Comparison of ENCODE assay signal across 24 cellular contexts in genomic region chr1:110186558-110186957, GRCh38. TPM values are rescaled to one million over a fixed set of nuclear protein-coding genes. Genes with fewer than 3 reads are reported as not detected.
DNase-seq lines count a peak whose midpoint lies in the region; ATAC-seq and TF ChIP-seq lines count a peak whose summit lies in the region.
"Had no signal": no experiment of that assay in that cellular context is flagged by ENCODE, and none has a peak within 500 bp of the region (broad histone marks: within the 10 kb centered on the region; RNA-seq: fewer than 3 reads in every experiment).

No MANE protein-coding gene starts in this region.

- no peaks in the 10 kb centered on the region for H3K36me3 Mint-ChIP-seq in mesothelial cell of epicardium
- no peaks in the 10 kb centered on the region for H3K36me3 Mint-ChIP-seq in type B pancreatic cell
- H3K36me3 Mint-ChIP-seq in stimulated activated memory B cell treated with anti-CD40 and anti-IgM and Interleukin-4, amounts not matched to agents 10 μg/mL and 1 μg/mL and 100 μg/mL, for 72 hours, result no peaks in the 10 kb centered on the region
- H3K36me3 Mint-ChIP-seq: CD4-positive, CD25-positive, alpha-beta regulatory T cell; neural progenitor cell; stimulated activated naive B cell treated with anti-CD40 and anti-IgM and Interleukin-4, amounts not matched to agents 10 μg/mL and 1 μg/mL and 100 μg/mL, for 72 hours had no signal

- no peak for ATAC-seq in stimulated activated memory B cell treated with anti-CD40 and anti-IgM and Interleukin-4, amounts not matched to agents 10 μg/mL and 1 μg/mL and 100 μg/mL, for 72 hours
- no peak for ATAC-seq in HG03520 (IDR thresholded peaks at IDR 0.05; ENCODE audit: unreplicated experiment)
- ATAC-seq: psoas muscle; stimulated activated naive B cell treated with anti-CD40 and anti-IgM and Interleukin-4, amounts not matched to agents 10 μg/mL and 1 μg/mL and 100 μg/mL, for 72 hours had no signal

- peak; percentile 75 for DNase-seq in NCI-H510A (lab: John Stamatoyannopoulos, UW)
- no peak for DNase-seq in dorsolateral prefrontal cortex
- DNase-seq in mesothelial cell of epicardium (ENCODE audit: low spot score in 2 of 2, unreplicated experiment in 2 of 2), result no peak
- DNase-seq in type B pancreatic cell (ENCODE audit: extremely low spot score, unreplicated experiment), result no peak
- DNase-seq in adrenal gland, result no peak
- DNase-seq: activated CD4-positive, alpha-beta T cell treated with anti-CD3 and anti-CD28 coated beads, Interleukin-2, amount 10 ng/mL, durations not matched to agents 24 days and 14 days; activated naive CD4-positive, alpha-beta T cell; activated T-cell treated with anti-CD3 and anti-CD28 coated beads, Interleukin-2, amount 50 U/mL, for 48 hours; CD4-positive, CD25-positive, alpha-beta regulatory T cell; GOT3; KG1; kidney; MV-4-11; NCI-H82; stimulated activated CD4-positive, alpha-beta T cell treated with anti-CD3 and anti-CD28 coated beads, Interleukin-2, amount 100 ng/mL, for 48 hours; stimulated activated naive B cell treated with anti-CD40 and anti-IgM and Interleukin-4, amounts not matched to agents 10 μg/mL and 1 μg/mL and 100 μg/mL, for 72 hours; T-helper 9 cell; testis; WERI-Rb-1 had no signal

- H3K27ac Mint-ChIP-seq in mesothelial cell of epicardium, result peak overlapping the region; percentile 77
- H3K27ac Mint-ChIP-seq in type B pancreatic cell, result peak overlapping the region; percentile 35
- no peak overlapping the region for H3K27ac Mint-ChIP-seq in stimulated activated memory B cell treated with anti-CD40 and anti-IgM and Interleukin-4, amounts not matched to agents 10 μg/mL and 1 μg/mL and 100 μg/mL, for 72 hours
- H3K27ac Mint-ChIP-seq: activated CD4-positive, alpha-beta T cell treated with anti-CD3 and anti-CD28 coated beads, Interleukin-2, amount 10 ng/mL, durations not matched to agents 24 days and 14 days; CD4-positive, CD25-positive, alpha-beta regulatory T cell; neural progenitor cell; stimulated activated naive B cell treated with anti-CD40 and anti-IgM and Interleukin-4, amounts not matched to agents 10 μg/mL and 1 μg/mL and 100 μg/mL, for 72 hours had no signal

- H3K27ac ChIP-seq in dorsolateral prefrontal cortex (peak overlapping the region in 35 of 59 donors; percentile 2 to 85 (median 62)), adrenal gland (no peak overlapping the region)
- H3K27ac ChIP-seq: neural progenitor cell, psoas muscle, testis, WERI-Rb-1 had no signal

- H3K4me3 ChIP-seq in dorsolateral prefrontal cortex (no peak overlapping the region), adrenal gland (no peak overlapping the region)
- H3K4me3 ChIP-seq: neural progenitor cell, psoas muscle, testis had no signal

- 59 to 74% (median 63%) methylated on average over 5 of the region's 5 CpGs for WGBS in adrenal gland, 4 donors

- no peak for TF ChIP-seq CTCF in dorsolateral prefrontal cortex (IDR thresholded peaks at IDR 0.05 in 54 of 56, conservative IDR thresholded peaks at IDR 0.05 in 2 of 56; ENCODE audit: low read depth in 1 of 56, partially characterized antibody in 56 of 56)
- TF ChIP-seq CTCF in mesothelial cell of epicardium (IDR thresholded peaks at IDR 0.05; ENCODE audit: unreplicated experiment), result no peak
- TF ChIP-seq CTCF in type B pancreatic cell (conservative IDR thresholded peaks at IDR 0.05), result no peak
- no peak for TF ChIP-seq CTCF in adrenal gland (IDR thresholded peaks at IDR 0.05)

- H3K4me1 Mint-ChIP-seq in mesothelial cell of epicardium, result peaks cover 47% of the 10 kb centered on the region
- H3K4me1 Mint-ChIP-seq in type B pancreatic cell (ENCODE audit: unreplicated experiment), result peaks cover 21% of the 10 kb centered on the region
- H3K4me1 Mint-ChIP-seq in stimulated activated memory B cell treated with anti-CD40 and anti-IgM and Interleukin-4, amounts not matched to agents 10 μg/mL and 1 μg/mL and 100 μg/mL, for 72 hours, result no peaks in the 10 kb centered on the region
- H3K4me1 Mint-ChIP-seq: activated CD4-positive, alpha-beta T cell treated with anti-CD3 and anti-CD28 coated beads, Interleukin-2, amount 10 ng/mL, durations not matched to agents 24 days and 14 days; CD4-positive, CD25-positive, alpha-beta regulatory T cell; neural progenitor cell; stimulated activated naive B cell treated with anti-CD40 and anti-IgM and Interleukin-4, amounts not matched to agents 10 μg/mL and 1 μg/mL and 100 μg/mL, for 72 hours had no signal

- H3K27me3 ChIP-seq in dorsolateral prefrontal cortex, result peaks cover 0 to 6% (median 0%) of the 10 kb centered on the region in 45 donors
- H3K27me3 ChIP-seq in adrenal gland, result peaks cover 6% of the 10 kb centered on the region
- H3K27me3 ChIP-seq: neural progenitor cell, testis had no signal

- H3K36me3 ChIP-seq in adrenal gland (replicated peaks in 1 of 2), result no peaks in the 10 kb centered on the region
- H3K36me3 ChIP-seq: neural progenitor cell, WERI-Rb-1 had no signal

- no peak for TF ChIP-seq POLR2A in adrenal gland (IDR thresholded peaks at IDR 0.05)

- no peaks in the 10 kb centered on the region for H3K9me3 ChIP-seq in adrenal gland (replicated peaks in 1 of 3)
- H3K9me3 ChIP-seq: psoas muscle, testis had no signal

- intact Hi-C loops in dorsolateral prefrontal cortex (cut with DNase I), result no loop called here
- intact Hi-C loops in adrenal gland (cut with DNase I), result no loop called here

- H3K9me3 Mint-ChIP-seq in mesothelial cell of epicardium (no peaks in the 10 kb centered on the region), type B pancreatic cell (no peaks in the 10 kb centered on the region)
- no peaks in the 10 kb centered on the region for H3K9me3 Mint-ChIP-seq in stimulated activated memory B cell treated with anti-CD40 and anti-IgM and Interleukin-4, amounts not matched to agents 10 μg/mL and 1 μg/mL and 100 μg/mL, for 72 hours
- H3K9me3 Mint-ChIP-seq: activated CD4-positive, alpha-beta T cell treated with anti-CD3 and anti-CD28 coated beads, Interleukin-2, amount 10 ng/mL, durations not matched to agents 24 days and 14 days; CD4-positive, CD25-positive, alpha-beta regulatory T cell; neural progenitor cell; stimulated activated naive B cell treated with anti-CD40 and anti-IgM and Interleukin-4, amounts not matched to agents 10 μg/mL and 1 μg/mL and 100 μg/mL, for 72 hours had no signal

- H3K27me3 Mint-ChIP-seq in mesothelial cell of epicardium (ENCODE audit: low read depth) (peaks cover 2% of the 10 kb centered on the region), type B pancreatic cell (peaks cover 25% of the 10 kb centered on the region)
- peaks cover 25% of the 10 kb centered on the region for H3K27me3 Mint-ChIP-seq in stimulated activated memory B cell treated with anti-CD40 and anti-IgM and Interleukin-4, amounts not matched to agents 10 μg/mL and 1 μg/mL and 100 μg/mL, for 72 hours
- H3K27me3 Mint-ChIP-seq: CD4-positive, CD25-positive, alpha-beta regulatory T cell had no signal

- H3K4me3 Mint-ChIP-seq in mesothelial cell of epicardium (no peak overlapping the region), type B pancreatic cell (no peak overlapping the region)
- no peak overlapping the region for H3K4me3 Mint-ChIP-seq in stimulated activated memory B cell treated with anti-CD40 and anti-IgM and Interleukin-4, amounts not matched to agents 10 μg/mL and 1 μg/mL and 100 μg/mL, for 72 hours
- H3K4me3 Mint-ChIP-seq: activated CD4-positive, alpha-beta T cell treated with anti-CD3 and anti-CD28 coated beads, Interleukin-2, amount 10 ng/mL, durations not matched to agents 24 days and 14 days; CD4-positive, CD25-positive, alpha-beta regulatory T cell; neural progenitor cell; stimulated activated naive B cell treated with anti-CD40 and anti-IgM and Interleukin-4, amounts not matched to agents 10 μg/mL and 1 μg/mL and 100 μg/mL, for 72 hours had no signal

- H3K4me1 ChIP-seq in adrenal gland (replicated peaks in 1 of 2), result peaks cover 0 to 18% of the 10 kb centered on the region in 2 donors
- H3K4me1 ChIP-seq: neural progenitor cell had no signal

RNA-seq across cellular contexts. Expression of gene KCNC4, which starts 23.6 kb away (rescaled TPM):
- total RNA-seq in dorsolateral prefrontal cortex (10 to 100 TPM; 16.2 to 73.4 (median 46.6) TPM), mesothelial cell of epicardium (4.5 to 5.4 TPM (median 5.1 TPM) in 3 replicates), type B pancreatic cell (ENCODE audit: low replicate concordance) (3.4 and 4.8 TPM in 2 replicates), adrenal gland (10 to 100 TPM in 4 of 8 donors, 1 to 10 TPM in 4; 3.1 to 14.4 (median 10.4) TPM)
- 10 to 100 TPM in 1 of 3 donors, 1 to 10 TPM in 2; 4.2 to 10.5 (median 5.8) TPM for polyA plus RNA-seq in adrenal gland

RNA-seq across cellular contexts. Expression of gene SLC6A17, which starts 36.3 kb away (rescaled TPM):
- 100 to 1,000 TPM in 89 of 120 experiments, 10 to 100 TPM in 31; 37.5 to 182 (median 122) TPM for total RNA-seq in dorsolateral prefrontal cortex
- total RNA-seq in mesothelial cell of epicardium, result 1.4 to 1.6 TPM (median 1.6 TPM) in 3 replicates
- 0.50 and 0.58 TPM in 2 replicates for total RNA-seq in type B pancreatic cell (ENCODE audit: low replicate concordance)
- 1 to 10 TPM in 3 of 8 donors, under 1 TPM in 4, not detected in 1; 0.04 to 6.9 (median 0.46) TPM for total RNA-seq in adrenal gland
- polyA plus RNA-seq in adrenal gland, result 1 to 10 TPM; 1.4 to 6.0 (median 5.1) TPM
- total RNA-seq: CD4-positive, CD25-positive, alpha-beta regulatory T cell; HT-29 had no signal
- polyA plus RNA-seq: CD4-positive, CD25-positive, alpha-beta regulatory T cell had no signal

Comparison
In these comparisons a context has a peak if more than half of its experiments do, and no peak if none do; other contexts are left out.
1. H3K27ac ChIP-seq: peak in dorsolateral prefrontal cortex (35 of 59); none in adrenal gland (0 of 5).
2. RNA of gene SLC6A17, which starts 36.3 kb away (total RNA-seq): 37.5 to 182 TPM in dorsolateral prefrontal cortex; 1.4 to 1.6 TPM in mesothelial cell of epicardium, 0.50 to 0.58 TPM in type B pancreatic cell and 0.04 to 6.9 TPM in adrenal gland; every median in the first group is over 4 times any median in the second.